Comparison of ENCODE assay signal across 26 cellular contexts in genomic region chr3:188259191-188259590, GRCh38.
DNase-seq lines count a peak whose midpoint lies in the region; ATAC-seq and TF ChIP-seq lines count a peak whose summit lies in the region.
"Had no signal": no experiment of that assay in that cellular context is flagged by ENCODE, and none has a peak within 500 bp of the region (broad histone marks: within the 10 kb centered on the region; RNA-seq: fewer than 3 reads in every experiment).

No MANE protein-coding gene starts in this region.

- no peak for TF ChIP-seq POLR2A in uterus (IDR thresholded peaks at IDR 0.05)

- peak overlapping the region; percentile 76 for H3K27ac Mint-ChIP-seq in dendritic cell treated with granulocyte-macrophage colony-stimulating factor and Interleukin-4, amounts not matched to agents 40 ng/mL and 50 ng/mL, for 4 days
- H3K27ac Mint-ChIP-seq in osteocyte (ENCODE audit: unreplicated experiment) (peak overlapping the region; percentile 72), T-helper 17 cell (no peak overlapping the region)
- H3K27ac Mint-ChIP-seq: activated CD4-positive, alpha-beta T cell treated with anti-CD3 and anti-CD28 coated beads, Interleukin-2, amount 10 ng/mL, durations not matched to agents 7 days and 5 days; B cell; IgD-negative memory B cell had no signal

- peaks cover 12% of the 10 kb centered on the region for H3K36me3 ChIP-seq in right atrium auricular region
- no peaks in the 10 kb centered on the region for H3K36me3 ChIP-seq in uterus
- H3K36me3 ChIP-seq: brain microvascular endothelial cell, ovary, WERI-Rb-1 had no signal

- TF ChIP-seq CTCF in right atrium auricular region (IDR thresholded peaks at IDR 0.05) (no peak), osteocyte (IDR thresholded peaks at IDR 0.05) (no peak), uterus (IDR thresholded peaks at IDR 0.05) (no peak)

- H3K4me1 ChIP-seq in right atrium auricular region (peaks cover 0 to 68% of the 10 kb centered on the region in 2 donors), uterus (peaks cover 0 to 7% of the 10 kb centered on the region in 2 donors)

- ATAC-seq in left ventricle myocardium superior (no peak), T-helper 17 cell (no peak)
- ATAC-seq: natural killer cell, sciatic nerve had no signal

- no peaks in the 10 kb centered on the region for H3K27me3 Mint-ChIP-seq in dendritic cell treated with granulocyte-macrophage colony-stimulating factor and Interleukin-4, amounts not matched to agents 40 ng/mL and 50 ng/mL, for 4 days
- H3K27me3 Mint-ChIP-seq in osteocyte (ENCODE audit: unreplicated experiment) (no peaks in the 10 kb centered on the region), T-helper 17 cell (no peaks in the 10 kb centered on the region)
- H3K27me3 Mint-ChIP-seq: activated CD4-positive, alpha-beta T cell treated with anti-CD3 and anti-CD28 coated beads, Interleukin-2, amount 10 ng/mL, durations not matched to agents 7 days and 5 days; B cell; CD8-positive, alpha-beta memory T cell; IgD-negative memory B cell had no signal

- H3K4me1 Mint-ChIP-seq in dendritic cell treated with granulocyte-macrophage colony-stimulating factor and Interleukin-4, amounts not matched to agents 40 ng/mL and 50 ng/mL, for 4 days (ENCODE audit: low read depth) = peaks cover 33% of the 10 kb centered on the region
- H3K4me1 Mint-ChIP-seq in osteocyte (ENCODE audit: unreplicated experiment) (peaks cover 47% of the 10 kb centered on the region), T-helper 17 cell (peaks cover 11% of the 10 kb centered on the region)

- DNase-seq in right atrium auricular region (ENCODE audit: low spot score) (no peak), left ventricle myocardium superior (no peak), osteocyte (ENCODE audit: extremely low spot score, unreplicated experiment) (no peak), uterus (no peak), T-helper 17 cell (no peak), middle frontal gyrus (ENCODE audit: extremely low spot score, low spot score) (no peak), NCI-H2029 (lab: John Stamatoyannopoulos, UW) (no peak)
- DNase-seq: activated CD4-positive, alpha-beta T cell treated with anti-CD3 and anti-CD28 coated beads, Interleukin-2, amount 10 ng/mL, durations not matched to agents 7 days and 5 days; activated naive CD4-positive, alpha-beta T cell treated with Interleukin-2 at 50 U/mL for 16 hours; activated T-cell treated with anti-CD3 and anti-CD28 coated beads, Interleukin-2, amount 50 U/mL, for 48 hours; brain microvascular endothelial cell; CD8-positive, alpha-beta memory T cell; effector memory CD4-positive, alpha-beta T cell; GOT3; natural killer cell; NCI-H1048; NCI-H1694 treated with DMSO at 0.1 percent for 48 hours; NCI-H2171 treated with DMSO at 0.1 percent for 48 hours; NCI-H524; ovary; stimulated activated naive CD4-positive, alpha-beta T cell treated with Interleukin-2 at 50 U/mL for 16 hours; WERI-Rb-1 had no signal

- H3K27me3 ChIP-seq in right atrium auricular region (no peaks in the 10 kb centered on the region), uterus (no peaks in the 10 kb centered on the region)
- H3K27me3 ChIP-seq: brain microvascular endothelial cell, ovary had no signal

- H3K4me3 ChIP-seq in right atrium auricular region (no peak overlapping the region), uterus (no peak overlapping the region)
- H3K4me3 ChIP-seq: ovary had no signal

- H3K9me3 ChIP-seq in right atrium auricular region (no peaks in the 10 kb centered on the region), uterus (no peaks in the 10 kb centered on the region), T-helper 17 cell (ENCODE audit: control insufficient read depth, low read length, poor library complexity, severe bottlenecking) (no peaks in the 10 kb centered on the region)
- H3K9me3 ChIP-seq: ovary had no signal

- H3K4me3 Mint-ChIP-seq in dendritic cell treated with granulocyte-macrophage colony-stimulating factor and Interleukin-4, amounts not matched to agents 40 ng/mL and 50 ng/mL, for 4 days = no peak overlapping the region
- H3K4me3 Mint-ChIP-seq in osteocyte (ENCODE audit: unreplicated experiment) = no peak overlapping the region
- no peak overlapping the region for H3K4me3 Mint-ChIP-seq in T-helper 17 cell
- H3K4me3 Mint-ChIP-seq: activated CD4-positive, alpha-beta T cell treated with anti-CD3 and anti-CD28 coated beads, Interleukin-2, amount 10 ng/mL, durations not matched to agents 7 days and 5 days; B cell; CD8-positive, alpha-beta memory T cell; IgD-negative memory B cell; natural killer cell had no signal

- H3K27ac ChIP-seq in right atrium auricular region = peak overlapping the region; percentile 87 to 94
- peak overlapping the region; percentile 96 to 97 for H3K27ac ChIP-seq in uterus
- H3K27ac ChIP-seq: ovary, WERI-Rb-1 had no signal

- H3K9me3 Mint-ChIP-seq in dendritic cell treated with granulocyte-macrophage colony-stimulating factor and Interleukin-4, amounts not matched to agents 40 ng/mL and 50 ng/mL, for 4 days = no peaks in the 10 kb centered on the region
- H3K9me3 Mint-ChIP-seq in osteocyte (ENCODE audit: unreplicated experiment) = no peaks in the 10 kb centered on the region
- H3K9me3 Mint-ChIP-seq: CD8-positive, alpha-beta memory T cell; IgD-negative memory B cell; natural killer cell had no signal

- H3K36me3 Mint-ChIP-seq in dendritic cell treated with granulocyte-macrophage colony-stimulating factor and Interleukin-4, amounts not matched to agents 40 ng/mL and 50 ng/mL, for 4 days (ENCODE audit: low read depth) = peaks cover 26% of the 10 kb centered on the region
- H3K36me3 Mint-ChIP-seq in osteocyte (ENCODE audit: unreplicated experiment) (no peaks in the 10 kb centered on the region), T-helper 17 cell (ENCODE audit: low read depth) (no peaks in the 10 kb centered on the region)
- H3K36me3 Mint-ChIP-seq: natural killer cell had no signal

- intact Hi-C loops in left ventricle myocardium superior (cut with micrococcal nuclease) = no loop called here
- intact Hi-C loops in dendritic cell treated with granulocyte-macrophage colony-stimulating factor and Interleukin-4, amounts not matched to agents 40 ng/mL and 50 ng/mL, for 4 days (cut with micrococcal nuclease) = loop anchor here (5.0 kb wide), 1 partner anchor 38 kb away; no protein-coding TSS in a partner anchor
- intact Hi-C loops in uterus (cut with DNase I; ENCODE audit: low total_unique reads) = no loop called here
